In genomic region chr13:19672990-19673389, GRCh38 we compare ENCODE assay signal across 18 cellular contexts. TPM values are rescaled to one million over a fixed set of nuclear protein-coding genes. Genes with fewer than 3 reads are reported as not detected.
DNase-seq lines count a peak whose midpoint lies in the region; ATAC-seq and TF ChIP-seq lines count a peak whose summit lies in the region.
"Had no signal": no experiment of that assay in that cellular context is flagged by ENCODE, and none has a peak within 500 bp of the region (broad histone marks: within the 10 kb centered on the region; RNA-seq: fewer than 3 reads in every experiment).

No MANE protein-coding gene starts in this region.

- intact Hi-C loops in OCI-LY7 (cut with micrococcal nuclease; ENCODE audit: unreplicated experiment), result no loop called here

- H3K4me1 ChIP-seq in OCI-LY7 (ENCODE audit: insufficient read depth, low read length, poor library complexity, severe bottlenecking), result no peaks in the 10 kb centered on the region
- H3K4me1 ChIP-seq: BE2C, SJCRH30 had no signal

- no peaks in the 10 kb centered on the region for H3K79me2 ChIP-seq in OCI-LY7 (ENCODE audit: insufficient read depth, low read depth, low read length)

- no peak overlapping the region for H2AFZ ChIP-seq in OCI-LY7 (ENCODE audit: low read length)

- H3K27ac Mint-ChIP-seq in stimulated activated naive CD8-positive, alpha-beta T cell treated with anti-CD3 and anti-CD28 coated beads, Interleukin-15, Interleukin-2, amounts not matched to agents 100 ng/mL and 50 ng/mL, for 24 hours, result peak overlapping the region; percentile 10
- peak overlapping the region in 1 of 2 donors; percentile 89 for H3K27ac Mint-ChIP-seq in stimulated activated naive CD8-positive, alpha-beta T cell treated with anti-CD3 and anti-CD28 coated beads, Interleukin-15, amount 100 ng/mL, for 72 hours
- peak overlapping the region; percentile 74 for H3K27ac Mint-ChIP-seq in mesothelial cell of epicardium
- peak overlapping the region; percentile 13 for H3K27ac Mint-ChIP-seq in type B pancreatic cell

- no peak for ATAC-seq in stimulated activated naive CD8-positive, alpha-beta T cell treated with anti-CD3 and anti-CD28 coated beads, Interleukin-15, amount 100 ng/mL, for 72 hours
- ATAC-seq in HG02588 (IDR thresholded peaks at IDR 0.05; ENCODE audit: unreplicated experiment), result no peak
- no peak for ATAC-seq in HG02981 (IDR thresholded peaks at IDR 0.05; ENCODE audit: unreplicated experiment)
- no peak for ATAC-seq in HG03457 (IDR thresholded peaks at IDR 0.05; ENCODE audit: unreplicated experiment)

- H3K36me3 ChIP-seq in OCI-LY7 (ENCODE audit: insufficient read depth, low read length), result peaks cover 94% of the 10 kb centered on the region

- H3K9me2 ChIP-seq in OCI-LY7 (ENCODE audit: insufficient read depth, low read length), result no peaks in the 10 kb centered on the region

- POLR2A ChIA-PET in OCI-LY7 (lab: Charles Lee), result interaction anchor here (0.7 kb wide), 1 partner anchor 49 kb away, joined by 4 read pairs; no protein-coding TSS in a partner anchor

- TF ChIP-seq CTCF in OCI-LY7 (conservative IDR thresholded peaks at IDR 0.05; ENCODE audit: low read length) (no peak), mesothelial cell of epicardium (IDR thresholded peaks at IDR 0.05; ENCODE audit: unreplicated experiment) (no peak), type B pancreatic cell (conservative IDR thresholded peaks at IDR 0.05) (no peak)

- no peaks in the 10 kb centered on the region for H3K9me3 ChIP-seq in OCI-LY7 (ENCODE audit: low read length)
- H3K9me3 ChIP-seq: BE2C, SJCRH30 had no signal

- no peaks in the 10 kb centered on the region for H3K9me3 Mint-ChIP-seq in stimulated activated naive CD8-positive, alpha-beta T cell treated with anti-CD3 and anti-CD28 coated beads, Interleukin-15, Interleukin-2, amounts not matched to agents 100 ng/mL and 50 ng/mL, for 24 hours
- no peaks in the 10 kb centered on the region for H3K9me3 Mint-ChIP-seq in stimulated activated naive CD8-positive, alpha-beta T cell treated with anti-CD3 and anti-CD28 coated beads, Interleukin-15, amount 100 ng/mL, for 72 hours
- no peaks in the 10 kb centered on the region for H3K9me3 Mint-ChIP-seq in mesothelial cell of epicardium
- H3K9me3 Mint-ChIP-seq in type B pancreatic cell, result no peaks in the 10 kb centered on the region
- H3K9me3 Mint-ChIP-seq: IgD-negative memory B cell had no signal

- H3K4me3 ChIP-seq in OCI-LY7 (ENCODE audit: low read depth, low read length, poor library complexity, severe bottlenecking), result no peak overlapping the region
- H3K4me3 ChIP-seq: SJCRH30 had no signal

- H3K4me3 Mint-ChIP-seq in stimulated activated naive CD8-positive, alpha-beta T cell treated with anti-CD3 and anti-CD28 coated beads, Interleukin-15, Interleukin-2, amounts not matched to agents 100 ng/mL and 50 ng/mL, for 24 hours, result no peak overlapping the region
- H3K4me3 Mint-ChIP-seq in stimulated activated naive CD8-positive, alpha-beta T cell treated with anti-CD3 and anti-CD28 coated beads, Interleukin-15, amount 100 ng/mL, for 72 hours, result no peak overlapping the region
- H3K4me3 Mint-ChIP-seq in mesothelial cell of epicardium (no peak overlapping the region), type B pancreatic cell (no peak overlapping the region)
- H3K4me3 Mint-ChIP-seq: IgD-negative memory B cell had no signal

- BruUV-seq in OCI-LY7 (replicated peaks; lab: Mats Ljungman, UMichigan), result TSS peak; percentile 48

- 0 out of 2 replicates have a peak, but pooled peaks cover 8% of the 10 kb centered on the region for H4K20me1 ChIP-seq in OCI-LY7 (ENCODE audit: insufficient read depth, low read length)

- peaks cover 81% of the 10 kb centered on the region for H3K36me3 Mint-ChIP-seq in stimulated activated naive CD8-positive, alpha-beta T cell treated with anti-CD3 and anti-CD28 coated beads, Interleukin-15, Interleukin-2, amounts not matched to agents 100 ng/mL and 50 ng/mL, for 24 hours (ENCODE audit: low read depth)
- H3K36me3 Mint-ChIP-seq in mesothelial cell of epicardium, result peaks cover 51% of the 10 kb centered on the region
- H3K36me3 Mint-ChIP-seq in type B pancreatic cell, result peaks cover 24% of the 10 kb centered on the region

- H3K4me1 Mint-ChIP-seq in stimulated activated naive CD8-positive, alpha-beta T cell treated with anti-CD3 and anti-CD28 coated beads, Interleukin-15, Interleukin-2, amounts not matched to agents 100 ng/mL and 50 ng/mL, for 24 hours (ENCODE audit: low read depth), result peaks cover 10% of the 10 kb centered on the region
- peaks cover 8% of the 10 kb centered on the region for H3K4me1 Mint-ChIP-seq in stimulated activated naive CD8-positive, alpha-beta T cell treated with anti-CD3 and anti-CD28 coated beads, Interleukin-15, amount 100 ng/mL, for 72 hours
- no peaks in the 10 kb centered on the region for H3K4me1 Mint-ChIP-seq in mesothelial cell of epicardium
- no peaks in the 10 kb centered on the region for H3K4me1 Mint-ChIP-seq in type B pancreatic cell (ENCODE audit: unreplicated experiment)

- H3K27ac ChIP-seq in OCI-LY7 (ENCODE audit: low read depth, low read length, poor library complexity, severe bottlenecking), result no peak overlapping the region
- H3K27ac ChIP-seq: SJCRH30 had no signal

- no peak for DNase-seq in stimulated activated naive CD8-positive, alpha-beta T cell treated with anti-CD3 and anti-CD28 coated beads, Interleukin-15, amount 100 ng/mL, for 72 hours
- no peak for DNase-seq in OCI-LY7 (ENCODE audit: low spot score)
- DNase-seq in mesothelial cell of epicardium (ENCODE audit: low spot score in 2 of 2, unreplicated experiment in 2 of 2), result no peak
- DNase-seq in type B pancreatic cell (ENCODE audit: extremely low spot score, unreplicated experiment), result no peak
- DNase-seq: ACHN, BE2C, NCI-H1417 treated with DMSO at 0.1 percent for 48 hours, NCI-H2029, NCI-H2171 treated with DMSO at 0.1 percent for 48 hours, NCI-H510A, NCI-H82, RPMI8226, SJCRH30 had no signal

- CTCF ChIA-PET in OCI-LY7 (lab: Charles Lee; ENCODE audit: unreplicated experiment), result no interaction called here

- H3K4me2 ChIP-seq in OCI-LY7 (ENCODE audit: low read length), result no peak overlapping the region

- no peaks in the 10 kb centered on the region for H3K27me3 Mint-ChIP-seq in stimulated activated naive CD8-positive, alpha-beta T cell treated with anti-CD3 and anti-CD28 coated beads, Interleukin-15, Interleukin-2, amounts not matched to agents 100 ng/mL and 50 ng/mL, for 24 hours
- no peaks in the 10 kb centered on the region for H3K27me3 Mint-ChIP-seq in stimulated activated naive CD8-positive, alpha-beta T cell treated with anti-CD3 and anti-CD28 coated beads, Interleukin-15, amount 100 ng/mL, for 72 hours
- H3K27me3 Mint-ChIP-seq in mesothelial cell of epicardium (ENCODE audit: low read depth) (no peaks in the 10 kb centered on the region), type B pancreatic cell (no peaks in the 10 kb centered on the region)
- H3K27me3 Mint-ChIP-seq: IgD-negative memory B cell had no signal

RNA-seq across cellular contexts. Expression of gene MPHOSPH8, which starts 39.5 kb away (rescaled TPM):
- 12.8 and 15.9 TPM in 2 replicates for total RNA-seq in OCI-LY7 (2014; rRNA removed; shearing (Covaris generic))
- total RNA-seq in OCI-LY7 (2022) (26.6 and 31.1 TPM in 2 replicates), mesothelial cell of epicardium (30.4 to 33.1 TPM (median 32.6 TPM) in 3 replicates), type B pancreatic cell (ENCODE audit: low replicate concordance) (30.5 and 32.8 TPM in 2 replicates)
